14 cellular contexts compared by ENCODE assay signal in the genomic region with DNA sequence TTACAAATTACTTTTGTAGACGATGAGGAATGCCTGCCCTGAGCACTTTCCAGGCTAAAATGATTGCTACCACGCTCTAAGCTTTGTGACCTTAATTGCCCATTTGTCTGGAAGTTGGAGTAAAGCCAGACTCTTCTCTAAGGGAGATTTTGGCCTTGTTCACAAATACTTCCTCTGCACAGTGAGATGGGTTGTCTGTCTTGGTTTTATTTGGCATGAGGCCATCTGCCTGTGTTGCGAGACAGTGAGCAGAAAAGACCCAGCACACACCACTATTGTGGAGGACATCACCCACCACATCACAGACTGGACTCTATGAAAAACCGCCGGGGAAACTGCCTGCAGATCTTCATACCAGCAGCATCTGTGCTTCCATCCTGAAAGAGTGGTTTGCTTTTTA.
DNase-seq lines count a peak whose midpoint lies in the region; ATAC-seq and TF ChIP-seq lines count a peak whose summit lies in the region.
"Had no signal": no experiment of that assay in that cellular context is flagged by ENCODE, and none has a peak within 500 bp of the region (broad histone marks: within the 10 kb centered on the region; RNA-seq: fewer than 3 reads in every experiment).

No MANE protein-coding gene starts in this region.

- H3K4me3 Mint-ChIP-seq in nephron: peak overlapping the region in 2 of 3 experiments; percentile 34 to 71
- H3K4me3 Mint-ChIP-seq in activated CD4-positive, alpha-beta memory T cell treated with anti-CD3 and anti-CD28 coated beads for 36 hours: no peak overlapping the region

- H2BK15ac ChIP-seq in mesendoderm (replicated peaks; ENCODE audit: low read depth): no peak overlapping the region

- no peak for ATAC-seq in GM21381 (IDR thresholded peaks at IDR 0.05; ENCODE audit: unreplicated experiment)

- no peaks in the 10 kb centered on the region for H3K36me3 ChIP-seq in mesendoderm (ENCODE audit: control insufficient read depth, insufficient read depth, low read length)
- H3K36me3 ChIP-seq: neutrophil, vagina had no signal

- H3K56ac ChIP-seq in mesendoderm (ENCODE audit: low read length): no peak overlapping the region

- H3K23ac ChIP-seq in mesendoderm (ENCODE audit: low read length): no peak overlapping the region

- H3K4me3 ChIP-seq in choroid plexus epithelial cell (ENCODE audit: low read depth, low read length) (no peak overlapping the region), mesendoderm (ENCODE audit: low read length) (no peak overlapping the region)
- H3K4me3 ChIP-seq: coronary artery, vagina had no signal

- no peak overlapping the region for H3K27ac ChIP-seq in mesendoderm (ENCODE audit: low read depth, low read length)
- H3K27ac ChIP-seq: neutrophil, vagina had no signal

- no peak overlapping the region for H3K9ac ChIP-seq in mesendoderm (ENCODE audit: low read length)

- H3K4me2 ChIP-seq in mesendoderm (ENCODE audit: low read length): no peak overlapping the region

- no peak for TF ChIP-seq CTCF in choroid plexus epithelial cell (conservative IDR thresholded peaks at IDR 0.05; ENCODE audit: low read depth, low read length)
- no peak for TF ChIP-seq CTCF in nephron (IDR thresholded peaks at IDR 0.05; ENCODE audit: unreplicated experiment in 3 of 3)

- H3K4me1 Mint-ChIP-seq in nephron: peaks cover 61% of the 10 kb centered on the region
- H3K4me1 Mint-ChIP-seq in activated CD4-positive, alpha-beta memory T cell treated with anti-CD3 and anti-CD28 coated beads for 36 hours (ENCODE audit: low read depth): no peaks in the 10 kb centered on the region

- H2BK5ac ChIP-seq in mesendoderm (ENCODE audit: low read length): no peak overlapping the region

- POLR2A ChIA-PET in activated CD4-positive, alpha-beta memory T cell treated with anti-CD3 and anti-CD28 coated beads for 36 hours (lab: Charles Lee): no interaction called here

- no CpG with 5 or more reads among the region's 5 CpGs for WGBS in mesendoderm (ENCODE audit: extremely low coverage, insufficient coverage, low lambda C conversion rate)

- no peak overlapping the region for H4K8ac ChIP-seq in mesendoderm (ENCODE audit: low read depth, low read length)

- no peak overlapping the region for H2BK120ac ChIP-seq in mesendoderm (ENCODE audit: low read depth, low read length)

- CTCF ChIA-PET in activated CD4-positive, alpha-beta memory T cell treated with anti-CD3 and anti-CD28 coated beads for 36 hours (lab: Charles Lee): no interaction called here

- H3K36me3 Mint-ChIP-seq in nephron (ENCODE audit: low read depth): peaks cover 8% of the 10 kb centered on the region
- no peaks in the 10 kb centered on the region for H3K36me3 Mint-ChIP-seq in activated CD4-positive, alpha-beta memory T cell treated with anti-CD3 and anti-CD28 coated beads for 36 hours

- H3K18ac ChIP-seq in mesendoderm (ENCODE audit: low read length): no peak overlapping the region

- no peak overlapping the region for H2AK5ac ChIP-seq in mesendoderm (ENCODE audit: low read length)

- no peak overlapping the region for H4K5ac ChIP-seq in mesendoderm (ENCODE audit: low read length)

- peaks cover 3% of the 10 kb centered on the region for H3K9me3 Mint-ChIP-seq in nephron
- H3K9me3 Mint-ChIP-seq in activated CD4-positive, alpha-beta memory T cell treated with anti-CD3 and anti-CD28 coated beads for 36 hours: no peaks in the 10 kb centered on the region

- no peaks in the 10 kb centered on the region for H3K79me1 ChIP-seq in mesendoderm (ENCODE audit: low read length)

- DNase-seq in GM03348 (ENCODE audit: low spot score) (peak; percentile 13), NCI-H748 treated with DMSO at 0.1 percent for 48 hours (lab: John Stamatoyannopoulos, UW) (peak; percentile 16), choroid plexus epithelial cell (ENCODE audit: low read depth) (peak; percentile 90), mesendoderm (no peak), DMS79 (lab: John Stamatoyannopoulos, UW) (no peak)
- no peak for DNase-seq in activated CD4-positive, alpha-beta memory T cell treated with anti-CD3 and anti-CD28 coated beads for 36 hours
- DNase-seq: activated CD8-positive, alpha-beta memory T cell treated with anti-CD3 and anti-CD28 coated beads, Interleukin-2, amount 50 U/mL, for 48 hours; NCI-H187 treated with DMSO at 0.1 percent for 48 hours; T-helper 1 cell had no signal

- no peak overlapping the region for H3K4ac ChIP-seq in mesendoderm (ENCODE audit: low read depth, low read length)

- peak overlapping the region; percentile 89 to 98 (median 94) for H3K27ac Mint-ChIP-seq in nephron
- H3K27ac Mint-ChIP-seq in activated CD4-positive, alpha-beta memory T cell treated with anti-CD3 and anti-CD28 coated beads for 36 hours: no peak overlapping the region

- no peaks in the 10 kb centered on the region for H3K27me3 Mint-ChIP-seq in nephron (ENCODE audit: low read depth)
- H3K27me3 Mint-ChIP-seq in activated CD4-positive, alpha-beta memory T cell treated with anti-CD3 and anti-CD28 coated beads for 36 hours: no peaks in the 10 kb centered on the region

- intact Hi-C loops in activated CD4-positive, alpha-beta memory T cell treated with anti-CD3 and anti-CD28 coated beads for 36 hours (cut with micrococcal nuclease): no loop called here

- H3K27me3 ChIP-seq in mesendoderm (ENCODE audit: insufficient read depth, low read length, poor library complexity): no peaks in the 10 kb centered on the region
- H3K27me3 ChIP-seq: neutrophil, vagina had no signal

- no peaks in the 10 kb centered on the region for H3K4me1 ChIP-seq in mesendoderm (ENCODE audit: control insufficient read depth, low read depth, low read length)
- H3K4me1 ChIP-seq: vagina had no signal

- H3K79me2 ChIP-seq in mesendoderm (ENCODE audit: control insufficient read depth, insufficient read depth, low read length): no peaks in the 10 kb centered on the region

Comparison
In these comparisons a context has a peak if more than half of its experiments do, and no peak if none do; other contexts are left out.
1. DNase-seq: peak in GM03348 (single experiment), NCI-H748 treated with DMSO at 0.1 percent for 48 hours (single experiment) and choroid plexus epithelial cell (single experiment); none in activated CD4-positive, alpha-beta memory T cell treated with anti-CD3 and anti-CD28 coated beads for 36 hours (single experiment), mesendoderm (single experiment) and DMS79 (single experiment).